Comparison of ENCODE assay signal across 9 cellular contexts in genomic region chr2:30862054-30862651, GRCh38. TPM values are rescaled to one million over a fixed set of nuclear protein-coding genes. Genes with fewer than 3 reads are reported as not detected.
DNase-seq lines count a peak whose midpoint lies in the region; ATAC-seq, FAIRE-seq and TF ChIP-seq lines count a peak whose summit lies in the region.
"Had no signal": no experiment of that assay in that cellular context is flagged by ENCODE, and none has a peak within 500 bp of the region (broad histone marks: within the 10 kb centered on the region; RNA-seq: fewer than 3 reads in every experiment).

No MANE protein-coding gene starts in this region.

- CTCF ChIA-PET in CD8-positive, alpha-beta T cell (lab: Charles Lee), result interaction anchor here (0.7 to 7.9 kb wide), 10 partner anchors 10 to 697 kb away, joined by 3 to 72 read pairs (median 4); no protein-coding TSS in a partner anchor

- 62% methylated on average over 3 of the region's 3 CpGs for WGBS in right lobe of liver (ENCODE audit: insufficient coverage, low coverage, low lambda C conversion rate, missing lambda C conversion rate)
- 62 to 67% methylated on average over 3 of the region's 3 CpGs for WGBS in gastroesophageal sphincter (ENCODE audit: low coverage in 1 of 2), 2 donors

- H3K4me3 Mint-ChIP-seq in CD8-positive, alpha-beta T cell, result no peak overlapping the region
- no peak overlapping the region for H3K4me3 Mint-ChIP-seq in central memory CD8-positive, alpha-beta T cell
- H3K4me3 Mint-ChIP-seq in stimulated activated naive CD8-positive, alpha-beta T cell treated with anti-CD3 and anti-CD28 coated beads, Interleukin-15, amount 100 ng/mL, for 72 hours, result no peak overlapping the region

- H4K20me1 ChIP-seq in SU-DHL-6 (ENCODE audit: low read depth, low read length), result no peaks in the 10 kb centered on the region

- no peaks in the 10 kb centered on the region for H3K36me3 ChIP-seq in CD8-positive, alpha-beta T cell (ENCODE audit: insufficient read depth, low read length)
- H3K36me3 ChIP-seq in SU-DHL-6 (ENCODE audit: low read length) (no peaks in the 10 kb centered on the region), right lobe of liver (no peaks in the 10 kb centered on the region), gastroesophageal sphincter (no peaks in the 10 kb centered on the region)

- no peaks in the 10 kb centered on the region for H3K27me3 ChIP-seq in CD8-positive, alpha-beta T cell (ENCODE audit: insufficient read depth, low read length)
- H3K27me3 ChIP-seq in SU-DHL-6 (ENCODE audit: low read length) (no peaks in the 10 kb centered on the region), right lobe of liver (no peaks in the 10 kb centered on the region), gastroesophageal sphincter (no peaks in the 10 kb centered on the region)

- POLR2A ChIA-PET in CD8-positive, alpha-beta T cell (lab: Charles Lee), result no interaction called here

- H3K79me2 ChIP-seq in SU-DHL-6 (ENCODE audit: insufficient read depth, low read length), result no peaks in the 10 kb centered on the region

- no peaks in the 10 kb centered on the region for H3K9me3 Mint-ChIP-seq in CD8-positive, alpha-beta T cell
- no peaks in the 10 kb centered on the region for H3K9me3 Mint-ChIP-seq in central memory CD8-positive, alpha-beta T cell
- no peaks in the 10 kb centered on the region for H3K9me3 Mint-ChIP-seq in stimulated activated naive CD8-positive, alpha-beta T cell treated with anti-CD3 and anti-CD28 coated beads, Interleukin-15, amount 100 ng/mL, for 72 hours

- no peaks in the 10 kb centered on the region for H3K36me3 Mint-ChIP-seq in CD8-positive, alpha-beta T cell
- H3K36me3 Mint-ChIP-seq in central memory CD8-positive, alpha-beta T cell (ENCODE audit: insufficient read depth), result no peaks in the 10 kb centered on the region

- H3K27ac Mint-ChIP-seq in CD8-positive, alpha-beta T cell, result no peak overlapping the region
- H3K27ac Mint-ChIP-seq in central memory CD8-positive, alpha-beta T cell (ENCODE audit: low read depth), result no peak overlapping the region
- H3K27ac Mint-ChIP-seq in stimulated activated naive CD8-positive, alpha-beta T cell treated with anti-CD3 and anti-CD28 coated beads, Interleukin-15, amount 100 ng/mL, for 72 hours, result no peak overlapping the region

- peak; percentile 60 for TF ChIP-seq CTCF in CD8-positive, alpha-beta T cell (IDR thresholded peaks at IDR 0.05)
- peak; percentile 62 for TF ChIP-seq CTCF in SU-DHL-6 (IDR thresholded peaks at IDR 0.05; ENCODE audit: insufficient read depth, low read length, poor library complexity, severe bottlenecking)
- peak; percentile 31 to 78 (median 74) for TF ChIP-seq CTCF in right lobe of liver (IDR thresholded peaks at IDR 0.05)
- peak in 1 of 4 experiments; percentile 34 for TF ChIP-seq CTCF in gastroesophageal sphincter (IDR thresholded peaks at IDR 0.05)

- peaks cover 2% of the 10 kb centered on the region for H3K4me1 Mint-ChIP-seq in CD8-positive, alpha-beta T cell (ENCODE audit: low read depth)
- H3K4me1 Mint-ChIP-seq in central memory CD8-positive, alpha-beta T cell, result no peaks in the 10 kb centered on the region
- H3K4me1 Mint-ChIP-seq in stimulated activated naive CD8-positive, alpha-beta T cell treated with anti-CD3 and anti-CD28 coated beads, Interleukin-15, amount 100 ng/mL, for 72 hours, result peaks cover 13% of the 10 kb centered on the region

- H3K4me3 ChIP-seq in CD8-positive, alpha-beta T cell (ENCODE audit: low read depth, low read length), result no peak overlapping the region
- H3K4me3 ChIP-seq in SU-DHL-6 (ENCODE audit: insufficient read depth, low read length, poor library complexity, severe bottlenecking) (no peak overlapping the region), right lobe of liver (no peak overlapping the region), gastroesophageal sphincter (no peak overlapping the region)

- DNase-seq in CD8-positive, alpha-beta T cell, result peak in 3 of 7 experiments; percentile 25 to 43 (median 35)
- DNase-seq in GM19239 (ENCODE audit: insufficient read length, low spot score), result peak; percentile 31
- DNase-seq in NAMALWA (ENCODE audit: low spot score), result peak; percentile 87
- no peak for DNase-seq in central memory CD8-positive, alpha-beta T cell (ENCODE audit: low spot score in 2 of 2)
- peak in 2 of 3 donors; percentile 65 to 74 for DNase-seq in right lobe of liver
- peak; percentile 30 to 45 for DNase-seq in stimulated activated naive CD8-positive, alpha-beta T cell treated with anti-CD3 and anti-CD28 coated beads, Interleukin-15, amount 100 ng/mL, for 72 hours

- H3F3A ChIP-seq in SU-DHL-6 (ENCODE audit: insufficient read depth), result no peaks in the 10 kb centered on the region

- no peaks in the 10 kb centered on the region for H3K9me3 ChIP-seq in CD8-positive, alpha-beta T cell (ENCODE audit: low read length)
- H3K9me3 ChIP-seq in SU-DHL-6 (ENCODE audit: insufficient read depth, low read length) (no peaks in the 10 kb centered on the region), right lobe of liver (no peaks in the 10 kb centered on the region), gastroesophageal sphincter (no peaks in the 10 kb centered on the region)

- no peak overlapping the region for H2AFZ ChIP-seq in SU-DHL-6 (ENCODE audit: low read depth, low read length, severe bottlenecking)

- H3K27ac ChIP-seq in CD8-positive, alpha-beta T cell (ENCODE audit: low read depth, low read length), result no peak overlapping the region
- H3K27ac ChIP-seq in SU-DHL-6 (ENCODE audit: low read depth, low read length), result no peak overlapping the region
- no peak overlapping the region for H3K27ac ChIP-seq in right lobe of liver
- no peak overlapping the region for H3K27ac ChIP-seq in gastroesophageal sphincter

- H3K9me2 ChIP-seq in SU-DHL-6 (replicated peaks; ENCODE audit: insufficient read depth, low read length), result no peaks in the 10 kb centered on the region

- peaks cover 6% of the 10 kb centered on the region for H3K27me3 Mint-ChIP-seq in CD8-positive, alpha-beta T cell (ENCODE audit: low read depth)
- peaks cover 21% of the 10 kb centered on the region for H3K27me3 Mint-ChIP-seq in central memory CD8-positive, alpha-beta T cell
- H3K27me3 Mint-ChIP-seq in stimulated activated naive CD8-positive, alpha-beta T cell treated with anti-CD3 and anti-CD28 coated beads, Interleukin-15, amount 100 ng/mL, for 72 hours, result peaks cover 18% of the 10 kb centered on the region

- intact Hi-C loops in CD8-positive, alpha-beta T cell (cut with DNase I, micrococcal nuclease), result loop anchor here in 1 of 2 experiments (1.0 kb wide), 1 partner anchor 471 kb away; no protein-coding TSS in a partner anchor
- intact Hi-C loops in right lobe of liver (cut with DNase I), result loop anchor here (10.0 kb wide), 2 partner anchors 127 to 147 kb away; no protein-coding TSS in a partner anchor

- no peak for TF ChIP-seq EP300 in gastroesophageal sphincter (IDR thresholded peaks at IDR 0.05)

- FAIRE-seq in GM19239 (lab: Jason Lieb, UNC), result peak; percentile 54

- ATAC-seq in CD8-positive, alpha-beta T cell, result peak; percentile 40
- ATAC-seq in central memory CD8-positive, alpha-beta T cell (replicated peaks; ENCODE audit: extremely low read depth, poor library complexity, severe bottlenecking), result peak; percentile 58
- ATAC-seq in right lobe of liver (peak; percentile 68 to 92 (median 80)), gastroesophageal sphincter (no peak)
- peak; percentile 68 for ATAC-seq in stimulated activated naive CD8-positive, alpha-beta T cell treated with anti-CD3 and anti-CD28 coated beads, Interleukin-15, amount 100 ng/mL, for 72 hours

- no peak overlapping the region for H3K9ac ChIP-seq in SU-DHL-6 (ENCODE audit: low read length)

- no peaks in the 10 kb centered on the region for H3K4me1 ChIP-seq in CD8-positive, alpha-beta T cell (ENCODE audit: insufficient read depth, low read length)
- no peaks in the 10 kb centered on the region for H3K4me1 ChIP-seq in right lobe of liver
- peaks cover 0 to 8% (median 0%) of the 10 kb centered on the region in 3 donors for H3K4me1 ChIP-seq in gastroesophageal sphincter

- no peak overlapping the region for H3K4me2 ChIP-seq in SU-DHL-6 (ENCODE audit: low read depth, low read length, poor library complexity, severe bottlenecking)

- TF ChIP-seq POLR2A in right lobe of liver (IDR thresholded peaks at IDR 0.05), result no peak
- no peak for TF ChIP-seq POLR2A in gastroesophageal sphincter (IDR thresholded peaks at IDR 0.05)

RNA-seq across cellular contexts. Expression of gene CAPN13, which starts 54.9 kb away (rescaled TPM):
- not detected for total RNA-seq in CD8-positive, alpha-beta T cell
- total RNA-seq in right lobe of liver (1 to 10 TPM in 2 of 6 experiments, under 1 TPM in 2, not detected in 2; 0.09 to 3.8 (median 1.00) TPM), gastroesophageal sphincter (under 1 TPM in 1 of 4 donors, not detected in 3; 0.12 TPM)
- total RNA-seq: T-helper 2 cell treated with Interferon-gamma antibody and Interleukin-4, amounts not matched to agents 100 ng/mL and 5 ng/mL, for 36 hours had no signal

Comparison
In these comparisons a context has a peak if more than half of its experiments do, and no peak if none do; other contexts are left out.
1. DNase-seq: peak in GM19239 (single experiment), NAMALWA (single experiment), right lobe of liver (2 of 3) and stimulated activated naive CD8-positive, alpha-beta T cell treated with anti-CD3 and anti-CD28 coated beads, Interleukin-15, amount 100 ng/mL, for 72 hours (2 of 2); none in central memory CD8-positive, alpha-beta T cell (0 of 2).